ENCODE assay signal across 12 cellular contexts in genomic region chr6:40585661-40586269, GRCh38. TPM values are rescaled to one million over a fixed set of nuclear protein-coding genes. Genes with fewer than 3 reads are reported as not detected.
A peak's percentile ranks its signal among the peaks of the same experiment; 100 is the strongest.
DNase-seq lines count a peak whose midpoint lies in the region; TF ChIP-seq lines count a peak whose summit lies in the region.
"Had no signal": no experiment of that assay in that cellular context is flagged by ENCODE, and none has a peak within 500 bp of the region (broad histone marks: within the 10 kb centered on the region; RNA-seq: fewer than 3 reads in every experiment).

No MANE protein-coding gene starts in this region.

- H3K27me3 ChIP-seq in trophoblast cell (ENCODE audit: insufficient read depth, low read length) = peaks cover 35% of the 10 kb centered on the region

- H3K36me3 ChIP-seq in trophoblast cell (ENCODE audit: control insufficient read depth in 1 of 2, insufficient read depth in 2 of 2, low read length in 2 of 2) = no peaks in the 10 kb centered on the region

- no peak for DNase-seq in T-helper 2 cell treated with Interferon-gamma antibody and Interleukin-4, amounts not matched to agents 5 μg/mL and 100 μg/mL, for 36 hours (ENCODE audit: low spot score)
- no peak for DNase-seq in T-helper 2 cell
- DNase-seq in NCI-H2227 treated with DMSO at 0.1 percent for 48 hours (lab: John Stamatoyannopoulos, UW) = peak; percentile 6
- no peak for DNase-seq in chondrocyte (ENCODE audit: low spot score)
- peak; percentile 2 for DNase-seq in pons (ENCODE audit: low spot score)
- no peak for DNase-seq in trophoblast cell
- no peak for DNase-seq in HuH-7 (ENCODE audit: low spot score)
- DNase-seq in mucosa of gallbladder (ENCODE audit: low spot score) = no peak
- DNase-seq: activated CD8-positive, alpha-beta memory T cell treated with anti-CD3 and anti-CD28 coated beads, Interleukin-2, amount 50 U/mL, for 4 hours; dermis blood vessel endothelial cell had no signal

- H3K4ac ChIP-seq in trophoblast cell (ENCODE audit: low read depth, low read length) = no peak overlapping the region

- peaks cover 52% of the 10 kb centered on the region for H3K27me3 Mint-ChIP-seq in T-helper 2 cell treated with Interferon-gamma antibody and Interleukin-4, amounts not matched to agents 5 μg/mL and 100 μg/mL, for 36 hours (ENCODE audit: low read depth)
- peaks cover 36% of the 10 kb centered on the region for H3K27me3 Mint-ChIP-seq in chondrocyte (ENCODE audit: low read depth)

- no peak overlapping the region for H3K27ac ChIP-seq in trophoblast cell (ENCODE audit: low read depth, low read length)
- H3K27ac ChIP-seq: HL-60 had no signal

- no peak overlapping the region for H2BK120ac ChIP-seq in trophoblast cell (ENCODE audit: insufficient read depth, low read length, poor library complexity)

- no peak overlapping the region for H2AK5ac ChIP-seq in trophoblast cell (ENCODE audit: low read length)

- H4K12ac ChIP-seq in trophoblast cell (ENCODE audit: low read depth, low read length) = no peak overlapping the region

- H3K4me2 ChIP-seq in trophoblast cell (ENCODE audit: low read length) = no peak overlapping the region

- no peak overlapping the region for H3K18ac ChIP-seq in trophoblast cell (ENCODE audit: low read length)

- peak overlapping the region; percentile 68 for H3K4me3 Mint-ChIP-seq in T-helper 2 cell treated with Interferon-gamma antibody and Interleukin-4, amounts not matched to agents 5 μg/mL and 100 μg/mL, for 36 hours
- peak overlapping the region; percentile 79 for H3K4me3 Mint-ChIP-seq in chondrocyte (ENCODE audit: unreplicated experiment)

- peaks cover 7% of the 10 kb centered on the region in 2 experiments for H3K4me1 ChIP-seq in trophoblast cell (ENCODE audit: control insufficient read depth in 1 of 2, insufficient read depth in 2 of 2, low read length in 2 of 2)

- H4K91ac ChIP-seq in trophoblast cell (ENCODE audit: low read depth, low read length) = no peak overlapping the region

- no peaks in the 10 kb centered on the region for H3K79me1 ChIP-seq in trophoblast cell (ENCODE audit: low read length)

- H3K27ac Mint-ChIP-seq in T-helper 2 cell treated with Interferon-gamma antibody and Interleukin-4, amounts not matched to agents 5 μg/mL and 100 μg/mL, for 36 hours = no peak overlapping the region
- no peak overlapping the region for H3K27ac Mint-ChIP-seq in chondrocyte (ENCODE audit: unreplicated experiment)

- no peak for TF ChIP-seq CTCF in chondrocyte (IDR thresholded peaks at IDR 0.05)

- H3K79me2 ChIP-seq in trophoblast cell (ENCODE audit: control insufficient read depth, insufficient read depth, low read length, poor library complexity) = no peaks in the 10 kb centered on the region

- H2BK12ac ChIP-seq in trophoblast cell (ENCODE audit: low read length) = no peak overlapping the region

- H3K4me3 ChIP-seq in trophoblast cell (ENCODE audit: low read depth, low read length) = no peak overlapping the region

- no peak overlapping the region for H4K8ac ChIP-seq in trophoblast cell (ENCODE audit: low read depth, low read length)

- no peaks in the 10 kb centered on the region for H3K36me3 Mint-ChIP-seq in T-helper 2 cell treated with Interferon-gamma antibody and Interleukin-4, amounts not matched to agents 5 μg/mL and 100 μg/mL, for 36 hours (ENCODE audit: low read depth)
- no peaks in the 10 kb centered on the region for H3K36me3 Mint-ChIP-seq in chondrocyte (ENCODE audit: low read depth)

- no CpG with 5 or more reads among the region's 11 CpGs for WGBS in trophoblast cell (ENCODE audit: extremely low coverage, insufficient coverage, insufficient read length)

- peaks cover 6% of the 10 kb centered on the region for H3K9me3 ChIP-seq in trophoblast cell (ENCODE audit: insufficient read depth, low read depth, low read length)

- H2BK5ac ChIP-seq in trophoblast cell (ENCODE audit: low read depth, low read length, poor library complexity) = no peak overlapping the region

- H3K14ac ChIP-seq in trophoblast cell (ENCODE audit: low read length) = no peak overlapping the region

- no peaks in the 10 kb centered on the region for H3K9me3 Mint-ChIP-seq in T-helper 2 cell treated with Interferon-gamma antibody and Interleukin-4, amounts not matched to agents 5 μg/mL and 100 μg/mL, for 36 hours
- no peaks in the 10 kb centered on the region for H3K9me3 Mint-ChIP-seq in chondrocyte (ENCODE audit: low read depth)

- no peak overlapping the region for H3K23ac ChIP-seq in trophoblast cell (ENCODE audit: low read length)

- peaks cover 12% of the 10 kb centered on the region for H3K4me1 Mint-ChIP-seq in T-helper 2 cell treated with Interferon-gamma antibody and Interleukin-4, amounts not matched to agents 5 μg/mL and 100 μg/mL, for 36 hours (ENCODE audit: low read depth)
- peaks cover 17% of the 10 kb centered on the region for H3K4me1 Mint-ChIP-seq in chondrocyte (ENCODE audit: low read depth)

- no peak overlapping the region for H3K9ac ChIP-seq in trophoblast cell (ENCODE audit: low read length)

- no peak overlapping the region for H2AFZ ChIP-seq in trophoblast cell (ENCODE audit: insufficient read depth, low read length, poor library complexity)

RNA-seq across cellular contexts. Expression of gene LRFN2, which starts 1.4 kb away (rescaled TPM):
- total RNA-seq in chondrocyte (0.05 TPM in 1 of 3 replicates, not detected in the others), mucosa of gallbladder (not detected)
- polyA plus RNA-seq in trophoblast cell (2013) = 0.01 and 0.03 TPM in 2 replicates
- total RNA-seq: dermis blood vessel endothelial cell, RPMI7951 had no signal

Comparison
In these comparisons a context has a peak if more than half of its experiments do, and no peak if none do; other contexts are left out.
1. DNase-seq: peak in NCI-H2227 treated with DMSO at 0.1 percent for 48 hours (single experiment) and pons (single experiment); none in T-helper 2 cell treated with Interferon-gamma antibody and Interleukin-4, amounts not matched to agents 5 μg/mL and 100 μg/mL, for 36 hours (single experiment), T-helper 2 cell (0 of 5), chondrocyte (single experiment), trophoblast cell (0 of 2), HuH-7 (single experiment) and mucosa of gallbladder (single experiment).